1 cellular context compared by ENCODE assay signal in the genomic region with DNA sequence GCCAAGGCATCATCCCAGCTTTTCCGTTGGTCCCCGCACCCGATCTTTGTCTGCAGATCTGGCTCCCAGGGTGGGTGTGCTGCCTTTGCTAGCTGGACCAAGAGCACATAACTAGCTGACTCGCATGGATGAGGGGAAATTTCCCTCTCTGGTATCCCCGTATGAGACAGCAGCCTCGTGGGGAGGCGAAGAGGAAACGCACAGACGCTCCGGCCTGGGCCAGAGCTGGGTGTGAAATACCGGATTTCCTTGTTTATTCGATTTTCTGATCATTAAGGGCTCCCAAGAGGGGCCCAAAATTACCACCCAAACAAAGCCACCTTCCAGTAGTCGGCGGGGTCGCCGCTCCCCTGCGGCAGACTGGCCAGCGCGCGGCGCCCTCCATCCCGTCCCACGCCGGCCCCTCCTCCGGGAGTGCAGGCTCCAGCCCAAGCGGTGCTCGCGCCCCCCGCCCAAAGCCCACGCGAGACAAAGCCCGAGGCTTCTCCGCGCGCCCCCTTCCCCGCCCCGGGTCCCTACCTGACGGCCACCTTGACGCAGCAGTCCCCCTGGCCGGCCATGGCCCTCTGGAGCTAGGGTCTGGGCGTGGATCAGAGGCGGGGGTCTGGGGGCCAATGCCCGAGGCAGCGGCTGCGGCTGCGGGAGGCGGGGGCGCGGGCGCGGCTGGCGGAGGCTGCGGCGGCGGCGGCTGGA.
TF ChIP-seq lines count a peak whose summit lies in the region.

No MANE protein-coding gene starts in this region.

TF ChIP-seq in WTC11, 78 proteins besides CTCF, POLR2A, EP300 and RAD21 (continued from another document and continues in another):
- no peak for TF ChIP-seq CBFB (CRISPR knock-in tag; IDR thresholded peaks at IDR 0.05; ENCODE audit: low read depth)
- no peak for TF ChIP-seq HMGA2 (CRISPR knock-in tag; IDR thresholded peaks at IDR 0.05)
- TF ChIP-seq, protein P1, sequence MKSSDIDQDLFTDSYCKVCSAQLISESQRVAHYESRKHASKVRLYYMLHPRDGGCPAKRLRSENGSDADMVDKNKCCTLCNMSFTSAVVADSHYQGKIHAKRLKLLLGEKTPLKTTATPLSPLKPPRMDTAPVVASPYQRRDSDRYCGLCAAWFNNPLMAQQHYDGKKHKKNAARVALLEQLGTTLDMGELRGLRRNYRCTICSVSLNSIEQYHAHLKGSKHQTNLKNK (CRISPR knock-in tag; IDR thresholded peaks at IDR 0.05), result no peak
- TF ChIP-seq, protein P2, sequence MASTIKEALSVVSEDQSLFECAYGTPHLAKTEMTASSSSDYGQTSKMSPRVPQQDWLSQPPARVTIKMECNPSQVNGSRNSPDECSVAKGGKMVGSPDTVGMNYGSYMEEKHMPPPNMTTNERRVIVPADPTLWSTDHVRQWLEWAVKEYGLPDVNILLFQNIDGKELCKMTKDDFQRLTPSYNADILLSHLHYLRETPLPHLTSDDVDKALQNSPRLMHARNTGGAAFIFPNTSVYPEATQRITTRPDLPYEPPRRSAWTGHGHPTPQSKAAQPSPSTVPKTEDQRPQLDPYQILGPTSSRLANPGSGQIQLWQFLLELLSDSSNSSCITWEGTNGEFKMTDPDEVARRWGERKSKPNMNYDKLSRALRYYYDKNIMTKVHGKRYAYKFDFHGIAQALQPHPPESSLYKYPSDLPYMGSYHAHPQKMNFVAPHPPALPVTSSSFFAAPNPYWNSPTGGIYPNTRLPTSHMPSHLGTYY (CRISPR knock-in tag; IDR thresholded peaks at IDR 0.05), result no peak
- TF ChIP-seq, protein P3, sequence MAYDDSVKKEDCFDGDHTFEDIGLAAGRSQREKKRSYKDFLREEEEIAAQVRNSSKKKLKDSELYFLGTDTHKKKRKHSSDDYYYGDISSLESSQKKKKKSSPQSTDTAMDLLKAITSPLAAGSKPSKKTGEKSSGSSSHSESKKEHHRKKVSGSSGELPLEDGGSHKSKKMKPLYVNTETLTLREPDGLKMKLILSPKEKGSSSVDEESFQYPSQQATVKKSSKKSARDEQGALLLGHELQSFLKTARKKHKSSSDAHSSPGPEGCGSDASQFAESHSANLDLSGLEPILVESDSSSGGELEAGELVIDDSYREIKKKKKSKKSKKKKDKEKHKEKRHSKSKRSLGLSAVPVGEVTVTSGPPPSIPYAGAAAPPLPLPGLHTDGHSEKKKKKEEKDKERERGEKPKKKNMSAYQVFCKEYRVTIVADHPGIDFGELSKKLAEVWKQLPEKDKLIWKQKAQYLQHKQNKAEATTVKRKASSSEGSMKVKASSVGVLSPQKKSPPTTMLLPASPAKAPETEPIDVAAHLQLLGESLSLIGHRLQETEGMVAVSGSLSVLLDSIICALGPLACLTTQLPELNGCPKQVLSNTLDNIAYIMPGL (CRISPR knock-in tag; IDR thresholded peaks at IDR 0.05), result 0 out of 2 replicates have a peak, but pooled peaks have one; percentile 36
- no peak for TF ChIP-seq TP53 (CRISPR knock-in tag; IDR thresholded peaks at IDR 0.05)
- TF ChIP-seq RELA (CRISPR knock-in tag; IDR thresholded peaks at IDR 0.05; ENCODE audit: borderline replicate concordance), result no peak
- no peak for TF ChIP-seq ZNF138 (CRISPR knock-in tag; conservative IDR thresholded peaks at IDR 0.05)
- TF ChIP-seq MYBL2 (CRISPR knock-in tag; IDR thresholded peaks at IDR 0.05), result no peak
- no peak for TF ChIP-seq ZNF219 (CRISPR knock-in tag; IDR thresholded peaks at IDR 0.05; ENCODE audit: borderline replicate concordance)
- TF ChIP-seq GRHL2 (CRISPR knock-in tag; IDR thresholded peaks at IDR 0.05; ENCODE audit: insufficient replicate concordance, severe bottlenecking), result no peak
- TF ChIP-seq, protein P4, sequence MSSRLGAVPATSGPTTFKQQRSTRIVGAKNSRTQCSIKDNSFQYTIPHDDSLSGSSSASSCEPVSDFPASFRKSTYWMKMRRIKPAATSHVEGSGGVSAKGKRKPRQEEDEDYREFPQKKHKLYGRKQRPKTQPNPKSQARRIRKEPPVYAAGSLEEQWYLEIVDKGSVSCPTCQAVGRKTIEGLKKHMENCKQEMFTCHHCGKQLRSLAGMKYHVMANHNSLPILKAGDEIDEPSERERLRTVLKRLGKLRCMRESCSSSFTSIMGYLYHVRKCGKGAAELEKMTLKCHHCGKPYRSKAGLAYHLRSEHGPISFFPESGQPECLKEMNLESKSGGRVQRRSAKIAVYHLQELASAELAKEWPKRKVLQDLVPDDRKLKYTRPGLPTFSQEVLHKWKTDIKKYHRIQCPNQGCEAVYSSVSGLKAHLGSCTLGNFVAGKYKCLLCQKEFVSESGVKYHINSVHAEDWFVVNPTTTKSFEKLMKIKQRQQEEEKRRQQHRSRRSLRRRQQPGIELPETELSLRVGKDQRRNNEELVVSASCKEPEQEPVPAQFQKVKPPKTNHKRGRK (CRISPR knock-in tag; IDR thresholded peaks at IDR 0.05; ENCODE audit: borderline replicate concordance), result no peak
- TF ChIP-seq CREB1 (CRISPR knock-in tag; IDR thresholded peaks at IDR 0.05), result no peak
- no peak for TF ChIP-seq JUN (CRISPR knock-in tag; IDR thresholded peaks at IDR 0.05)
- no peak for TF ChIP-seq GTF2I (CRISPR knock-in tag; conservative IDR thresholded peaks at IDR 0.05)
- TF ChIP-seq NR1H2 (CRISPR knock-in tag; IDR thresholded peaks at IDR 0.05), result no peak
- TF ChIP-seq MXD4 (CRISPR knock-in tag; IDR thresholded peaks at IDR 0.05; ENCODE audit: borderline replicate concordance), result no peak
- TF ChIP-seq, protein P5, sequence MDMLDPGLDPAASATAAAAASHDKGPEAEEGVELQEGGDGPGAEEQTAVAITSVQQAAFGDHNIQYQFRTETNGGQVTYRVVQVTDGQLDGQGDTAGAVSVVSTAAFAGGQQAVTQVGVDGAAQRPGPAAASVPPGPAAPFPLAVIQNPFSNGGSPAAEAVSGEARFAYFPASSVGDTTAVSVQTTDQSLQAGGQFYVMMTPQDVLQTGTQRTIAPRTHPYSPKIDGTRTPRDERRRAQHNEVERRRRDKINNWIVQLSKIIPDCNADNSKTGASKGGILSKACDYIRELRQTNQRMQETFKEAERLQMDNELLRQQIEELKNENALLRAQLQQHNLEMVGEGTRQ (CRISPR knock-in tag; IDR thresholded peaks at IDR 0.05), result no peak
- no peak for TF ChIP-seq ESRRA (CRISPR knock-in tag; IDR thresholded peaks at IDR 0.05; ENCODE audit: borderline replicate concordance)
- TF ChIP-seq, protein P6, sequence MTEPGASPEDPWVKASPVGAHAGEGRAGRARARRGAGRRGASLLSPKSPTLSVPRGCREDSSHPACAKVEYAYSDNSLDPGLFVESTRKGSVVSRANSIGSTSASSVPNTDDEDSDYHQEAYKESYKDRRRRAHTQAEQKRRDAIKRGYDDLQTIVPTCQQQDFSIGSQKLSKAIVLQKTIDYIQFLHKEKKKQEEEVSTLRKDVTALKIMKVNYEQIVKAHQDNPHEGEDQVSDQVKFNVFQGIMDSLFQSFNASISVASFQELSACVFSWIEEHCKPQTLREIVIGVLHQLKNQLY (CRISPR knock-in tag; IDR thresholded peaks at IDR 0.05), result no peak
- no peak for TF ChIP-seq ZNF263 (CRISPR knock-in tag; IDR thresholded peaks at IDR 0.05; ENCODE audit: low read depth)
- no peak for TF ChIP-seq EMX1 (CRISPR knock-in tag; IDR thresholded peaks at IDR 0.05)
- TF ChIP-seq, protein P7, sequence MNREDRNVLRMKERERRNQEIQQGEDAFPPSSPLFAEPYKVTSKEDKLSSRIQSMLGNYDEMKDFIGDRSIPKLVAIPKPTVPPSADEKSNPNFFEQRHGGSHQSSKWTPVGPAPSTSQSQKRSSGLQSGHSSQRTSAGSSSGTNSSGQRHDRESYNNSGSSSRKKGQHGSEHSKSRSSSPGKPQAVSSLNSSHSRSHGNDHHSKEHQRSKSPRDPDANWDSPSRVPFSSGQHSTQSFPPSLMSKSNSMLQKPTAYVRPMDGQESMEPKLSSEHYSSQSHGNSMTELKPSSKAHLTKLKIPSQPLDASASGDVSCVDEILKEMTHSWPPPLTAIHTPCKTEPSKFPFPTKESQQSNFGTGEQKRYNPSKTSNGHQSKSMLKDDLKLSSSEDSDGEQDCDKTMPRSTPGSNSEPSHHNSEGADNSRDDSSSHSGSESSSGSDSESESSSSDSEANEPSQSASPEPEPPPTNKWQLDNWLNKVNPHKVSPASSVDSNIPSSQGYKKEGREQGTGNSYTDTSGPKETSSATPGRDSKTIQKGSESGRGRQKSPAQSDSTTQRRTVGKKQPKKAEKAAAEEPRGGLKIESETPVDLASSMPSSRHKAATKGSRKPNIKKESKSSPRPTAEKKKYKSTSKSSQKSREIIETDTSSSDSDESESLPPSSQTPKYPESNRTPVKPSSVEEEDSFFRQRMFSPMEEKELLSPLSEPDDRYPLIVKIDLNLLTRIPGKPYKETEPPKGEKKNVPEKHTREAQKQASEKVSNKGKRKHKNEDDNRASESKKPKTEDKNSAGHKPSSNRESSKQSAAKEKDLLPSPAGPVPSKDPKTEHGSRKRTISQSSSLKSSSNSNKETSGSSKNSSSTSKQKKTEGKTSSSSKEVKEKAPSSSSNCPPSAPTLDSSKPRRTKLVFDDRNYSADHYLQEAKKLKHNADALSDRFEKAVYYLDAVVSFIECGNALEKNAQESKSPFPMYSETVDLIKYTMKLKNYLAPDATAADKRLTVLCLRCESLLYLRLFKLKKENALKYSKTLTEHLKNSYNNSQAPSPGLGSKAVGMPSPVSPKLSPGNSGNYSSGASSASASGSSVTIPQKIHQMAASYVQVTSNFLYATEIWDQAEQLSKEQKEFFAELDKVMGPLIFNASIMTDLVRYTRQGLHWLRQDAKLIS (CRISPR knock-in tag; IDR thresholded peaks at IDR 0.05; ENCODE audit: borderline replicate concordance), result no peak
- TF ChIP-seq ATF1 (CRISPR knock-in tag; IDR thresholded peaks at IDR 0.05), result no peak
- no peak for TF ChIP-seq SMAD3 (CRISPR knock-in tag; IDR thresholded peaks at IDR 0.05; ENCODE audit: borderline replicate concordance)
- TF ChIP-seq, protein P8, sequence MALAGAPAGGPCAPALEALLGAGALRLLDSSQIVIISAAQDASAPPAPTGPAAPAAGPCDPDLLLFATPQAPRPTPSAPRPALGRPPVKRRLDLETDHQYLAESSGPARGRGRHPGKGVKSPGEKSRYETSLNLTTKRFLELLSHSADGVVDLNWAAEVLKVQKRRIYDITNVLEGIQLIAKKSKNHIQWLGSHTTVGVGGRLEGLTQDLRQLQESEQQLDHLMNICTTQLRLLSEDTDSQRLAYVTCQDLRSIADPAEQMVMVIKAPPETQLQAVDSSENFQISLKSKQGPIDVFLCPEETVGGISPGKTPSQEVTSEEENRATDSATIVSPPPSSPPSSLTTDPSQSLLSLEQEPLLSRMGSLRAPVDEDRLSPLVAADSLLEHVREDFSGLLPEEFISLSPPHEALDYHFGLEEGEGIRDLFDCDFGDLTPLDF (CRISPR knock-in tag; IDR thresholded peaks at IDR 0.05), result no peak
- TF ChIP-seq, protein P9, sequence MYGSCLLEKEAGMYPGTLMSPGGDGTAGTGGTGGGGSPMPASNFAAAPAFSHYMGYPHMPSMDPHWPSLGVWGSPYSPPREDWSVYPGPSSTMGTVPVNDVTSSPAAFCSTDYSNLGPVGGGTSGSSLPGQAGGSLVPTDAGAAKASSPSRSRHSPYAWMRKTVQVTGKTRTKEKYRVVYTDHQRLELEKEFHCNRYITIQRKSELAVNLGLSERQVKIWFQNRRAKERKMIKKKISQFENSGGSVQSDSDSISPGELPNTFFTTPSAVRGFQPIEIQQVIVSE (CRISPR knock-in tag; IDR thresholded peaks at IDR 0.05; ENCODE audit: borderline replicate concordance), result no peak
- TF ChIP-seq FOXK1 (CRISPR knock-in tag; IDR thresholded peaks at IDR 0.05), result 0 out of 2 replicates have a peak, but pooled peaks have one; percentile 41
- TF ChIP-seq, protein P10, sequence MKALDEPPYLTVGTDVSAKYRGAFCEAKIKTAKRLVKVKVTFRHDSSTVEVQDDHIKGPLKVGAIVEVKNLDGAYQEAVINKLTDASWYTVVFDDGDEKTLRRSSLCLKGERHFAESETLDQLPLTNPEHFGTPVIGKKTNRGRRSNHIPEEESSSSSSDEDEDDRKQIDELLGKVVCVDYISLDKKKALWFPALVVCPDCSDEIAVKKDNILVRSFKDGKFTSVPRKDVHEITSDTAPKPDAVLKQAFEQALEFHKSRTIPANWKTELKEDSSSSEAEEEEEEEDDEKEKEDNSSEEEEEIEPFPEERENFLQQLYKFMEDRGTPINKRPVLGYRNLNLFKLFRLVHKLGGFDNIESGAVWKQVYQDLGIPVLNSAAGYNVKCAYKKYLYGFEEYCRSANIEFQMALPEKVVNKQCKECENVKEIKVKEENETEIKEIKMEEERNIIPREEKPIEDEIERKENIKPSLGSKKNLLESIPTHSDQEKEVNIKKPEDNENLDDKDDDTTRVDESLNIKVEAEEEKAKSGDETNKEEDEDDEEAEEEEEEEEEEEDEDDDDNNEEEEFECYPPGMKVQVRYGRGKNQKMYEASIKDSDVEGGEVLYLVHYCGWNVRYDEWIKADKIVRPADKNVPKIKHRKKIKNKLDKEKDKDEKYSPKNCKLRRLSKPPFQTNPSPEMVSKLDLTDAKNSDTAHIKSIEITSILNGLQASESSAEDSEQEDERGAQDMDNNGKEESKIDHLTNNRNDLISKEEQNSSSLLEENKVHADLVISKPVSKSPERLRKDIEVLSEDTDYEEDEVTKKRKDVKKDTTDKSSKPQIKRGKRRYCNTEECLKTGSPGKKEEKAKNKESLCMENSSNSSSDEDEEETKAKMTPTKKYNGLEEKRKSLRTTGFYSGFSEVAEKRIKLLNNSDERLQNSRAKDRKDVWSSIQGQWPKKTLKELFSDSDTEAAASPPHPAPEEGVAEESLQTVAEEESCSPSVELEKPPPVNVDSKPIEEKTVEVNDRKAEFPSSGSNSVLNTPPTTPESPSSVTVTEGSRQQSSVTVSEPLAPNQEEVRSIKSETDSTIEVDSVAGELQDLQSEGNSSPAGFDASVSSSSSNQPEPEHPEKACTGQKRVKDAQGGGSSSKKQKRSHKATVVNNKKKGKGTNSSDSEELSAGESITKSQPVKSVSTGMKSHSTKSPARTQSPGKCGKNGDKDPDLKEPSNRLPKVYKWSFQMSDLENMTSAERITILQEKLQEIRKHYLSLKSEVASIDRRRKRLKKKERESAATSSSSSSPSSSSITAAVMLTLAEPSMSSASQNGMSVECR (CRISPR knock-in tag; IDR thresholded peaks at IDR 0.05; ENCODE audit: borderline replicate concordance), result no peak
- TF ChIP-seq, protein P11, sequence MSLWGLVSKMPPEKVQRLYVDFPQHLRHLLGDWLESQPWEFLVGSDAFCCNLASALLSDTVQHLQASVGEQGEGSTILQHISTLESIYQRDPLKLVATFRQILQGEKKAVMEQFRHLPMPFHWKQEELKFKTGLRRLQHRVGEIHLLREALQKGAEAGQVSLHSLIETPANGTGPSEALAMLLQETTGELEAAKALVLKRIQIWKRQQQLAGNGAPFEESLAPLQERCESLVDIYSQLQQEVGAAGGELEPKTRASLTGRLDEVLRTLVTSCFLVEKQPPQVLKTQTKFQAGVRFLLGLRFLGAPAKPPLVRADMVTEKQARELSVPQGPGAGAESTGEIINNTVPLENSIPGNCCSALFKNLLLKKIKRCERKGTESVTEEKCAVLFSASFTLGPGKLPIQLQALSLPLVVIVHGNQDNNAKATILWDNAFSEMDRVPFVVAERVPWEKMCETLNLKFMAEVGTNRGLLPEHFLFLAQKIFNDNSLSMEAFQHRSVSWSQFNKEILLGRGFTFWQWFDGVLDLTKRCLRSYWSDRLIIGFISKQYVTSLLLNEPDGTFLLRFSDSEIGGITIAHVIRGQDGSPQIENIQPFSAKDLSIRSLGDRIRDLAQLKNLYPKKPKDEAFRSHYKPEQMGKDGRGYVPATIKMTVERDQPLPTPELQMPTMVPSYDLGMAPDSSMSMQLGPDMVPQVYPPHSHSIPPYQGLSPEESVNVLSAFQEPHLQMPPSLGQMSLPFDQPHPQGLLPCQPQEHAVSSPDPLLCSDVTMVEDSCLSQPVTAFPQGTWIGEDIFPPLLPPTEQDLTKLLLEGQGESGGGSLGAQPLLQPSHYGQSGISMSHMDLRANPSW (CRISPR knock-in tag; conservative IDR thresholded peaks at IDR 0.05; ENCODE audit: low read depth), result no peak
